ENCODE assay signal across 9 cellular contexts in genomic region chr1:206555473-206555935, GRCh38. TPM values are rescaled to one million over a fixed set of nuclear protein-coding genes. Genes with fewer than 3 reads are reported as not detected.
DNase-seq lines count a peak whose midpoint lies in the region; ATAC-seq, FAIRE-seq and TF ChIP-seq lines count a peak whose summit lies in the region.
"Had no signal": no experiment of that assay in that cellular context is flagged by ENCODE, and none has a peak within 500 bp of the region (broad histone marks: within the 10 kb centered on the region; RNA-seq: fewer than 3 reads in every experiment).

No MANE protein-coding gene starts in this region.

- peak in 1 of 2 donors; percentile 12 for TF ChIP-seq POLR2A in adrenal gland (IDR thresholded peaks at IDR 0.05)
- no peak for TF ChIP-seq POLR2A in HepG2 (IDR thresholded peaks at IDR 0.05; ENCODE audit: insufficient read depth in 1 of 2, low read depth in 2 of 2, low read length in 2 of 2)
- TF ChIP-seq POLR2A in transverse colon (IDR thresholded peaks at IDR 0.05), result no peak

- TF ChIP-seq CTCF in adrenal gland (IDR thresholded peaks at IDR 0.05), result no peak
- no peak for TF ChIP-seq CTCF in HepG2 (CRISPR knock-in tag; IDR thresholded peaks at IDR 0.05)
- no peak for TF ChIP-seq CTCF in transverse colon (IDR thresholded peaks at IDR 0.05)
- TF ChIP-seq CTCF in osteocyte (IDR thresholded peaks at IDR 0.05), result no peak

- H3K36me3 ChIP-seq in adrenal gland (replicated peaks in 1 of 2) (no peaks in the 10 kb centered on the region), HepG2 (replicated peaks in 1 of 2; ENCODE audit: control insufficient read depth in 1 of 2, insufficient read depth in 2 of 2, low read length in 2 of 2) (no peaks in the 10 kb centered on the region), transverse colon (no peaks in the 10 kb centered on the region), MG63 (no peaks in the 10 kb centered on the region)
- H3K36me3 ChIP-seq: thoracic aorta had no signal

- no peak overlapping the region for H2AFZ ChIP-seq in HepG2 (ENCODE audit: low read length)

- no peaks in the 10 kb centered on the region for H3K9me3 Mint-ChIP-seq in osteocyte (ENCODE audit: unreplicated experiment)

- H3K4me3 Mint-ChIP-seq in osteocyte (ENCODE audit: unreplicated experiment), result no peak overlapping the region

- TF ChIP-seq EP300 in HepG2 (IDR thresholded peaks at IDR 0.05; ENCODE audit: low read depth in 2 of 2, low read length in 2 of 2) (no peak), HepG2 (CRISPR knock-in tag; IDR thresholded peaks at IDR 0.05; ENCODE audit: borderline replicate concordance) (no peak), transverse colon (IDR thresholded peaks at IDR 0.05; ENCODE audit: low read depth) (no peak)

- peak; percentile 76 for DNase-seq in activated effector memory CD4-positive, alpha-beta T cell treated with anti-CD3 and anti-CD28 coated beads, Interleukin-2, amount 50 U/mL, for 16 hours
- DNase-seq in activated effector memory CD4-positive, alpha-beta T cell treated with Interleukin-2 at 50 U/mL for 16 hours, result no peak
- peak; percentile 40 to 82 (median 69) for DNase-seq in adrenal gland
- no peak for DNase-seq in HepG2 (ENCODE audit: low spot score)
- peak; percentile 31 for DNase-seq in transverse colon
- DNase-seq in MG63, result no peak
- no peak for DNase-seq in osteocyte (ENCODE audit: extremely low spot score, unreplicated experiment)

- H3K4me3 ChIP-seq in adrenal gland, result no peak overlapping the region
- peak overlapping the region in 1 of 3 experiments; percentile 24; a peak in 1 of 6 replicates for H3K4me3 ChIP-seq in HepG2 (replicated peaks in 1 of 3; ENCODE audit: insufficient read depth in 1 of 3, low read depth in 2 of 3, low read length in 3 of 3)
- H3K4me3 ChIP-seq in transverse colon, result no peak overlapping the region
- H3K4me3 ChIP-seq in MG63, result no peak overlapping the region
- H3K4me3 ChIP-seq: thoracic aorta had no signal

- peak overlapping the region; percentile 80; the same call in 1 of the 2 replicates for H3K4me2 ChIP-seq in HepG2 (ENCODE audit: low read depth, low read length)

- peaks cover 46% of the 10 kb centered on the region for H3K27me3 Mint-ChIP-seq in osteocyte (ENCODE audit: unreplicated experiment)

- ATAC-seq in HepG2 (peak; percentile 53), HG02885 (IDR thresholded peaks at IDR 0.05; ENCODE audit: poor library complexity, unreplicated experiment) (no peak)

- WGBS in adrenal gland, 4 donors, result 30 to 38% (median 37%) methylated on average over 7 to 10 of the region's 10 CpGs
- WGBS in HepG2 (ENCODE audit: low lambda C conversion rate), result 0% methylated on average over 3 of the region's 10 CpGs
- WGBS in transverse colon (ENCODE audit: low coverage in 1 of 2), 2 donors, result 44% methylated on average over 10 of the region's 10 CpGs; no CpG with 5 or more reads in 1 of the 2 donors

- peaks cover 6% of the 10 kb centered on the region for H3K4me1 Mint-ChIP-seq in osteocyte (ENCODE audit: unreplicated experiment)

- CTCF ChIA-PET in HepG2 (lab: Yijun Ruan, JAX; ENCODE audit: low intra/inter-chr PET ratio, low total read pairs), result no interaction called here

- no peak overlapping the region for H3K9ac ChIP-seq in HepG2 (ENCODE audit: insufficient read depth, low read depth, low read length)

- H4K20me1 ChIP-seq in HepG2 (ENCODE audit: insufficient read depth, low read length), result peaks cover 5% of the 10 kb centered on the region; the same call in 1 of the 2 replicates

- no peak for TF ChIP-seq RAD21 in HepG2 (CRISPR knock-in tag; IDR thresholded peaks at IDR 0.05)

- no peak overlapping the region for H3K27ac Mint-ChIP-seq in osteocyte (ENCODE audit: unreplicated experiment)

- H3K9me3 ChIP-seq in adrenal gland (replicated peaks in 1 of 3), result no peaks in the 10 kb centered on the region
- no peaks in the 10 kb centered on the region for H3K9me3 ChIP-seq in HepG2 (ENCODE audit: low read length)
- H3K9me3 ChIP-seq in transverse colon, result no peaks in the 10 kb centered on the region
- no peaks in the 10 kb centered on the region for H3K9me3 ChIP-seq in MG63
- H3K9me3 ChIP-seq: thoracic aorta had no signal

- H3K27me3 ChIP-seq in adrenal gland, result no peaks in the 10 kb centered on the region
- peaks cover 1 to 28% of the 10 kb centered on the region in 2 experiments; a peak in 4 of 5 replicates for H3K27me3 ChIP-seq in HepG2 (ENCODE audit: control insufficient read depth in 1 of 2, insufficient read depth in 2 of 2, low read length in 2 of 2)
- no peaks in the 10 kb centered on the region for H3K27me3 ChIP-seq in transverse colon
- no peaks in the 10 kb centered on the region for H3K27me3 ChIP-seq in MG63

- in situ Hi-C loops in HepG2 (cut with HindIII; ENCODE audit: extremely low pct_ligation_motif_present, low pct_unique_long_range_greater_than_20kb), result no loop called here
- in situ Hi-C loops in transverse colon (cut with MboI; ENCODE audit: low pct_ligation_motif_present in 1 of 4, low pct_unique_long_range_greater_than_20kb in 1 of 4, low sequenced_read_pairs in 3 of 4), result no loop called here

- BruUV-seq in HepG2 (replicated peaks; lab: Mats Ljungman, UMichigan), result no TSS peak

- H3K27ac ChIP-seq in adrenal gland (peak overlapping the region; percentile 36 to 90 (median 67)), HepG2 (ENCODE audit: extremely low read length, insufficient read depth, low read length) (no peak overlapping the region), transverse colon (peak overlapping the region; percentile 1 to 88 (median 52))
- H3K27ac ChIP-seq: thoracic aorta had no signal

- H3K4me1 ChIP-seq in adrenal gland (replicated peaks in 1 of 2) (peaks cover 48 to 68% of the 10 kb centered on the region in 2 donors), HepG2 (ENCODE audit: insufficient read depth, low read length) (peaks cover 45% of the 10 kb centered on the region), transverse colon (peaks cover 3 to 49% (median 21%) of the 10 kb centered on the region in 4 donors)

- intact Hi-C loops in adrenal gland (cut with DNase I) (no loop called here), HepG2 (cut with micrococcal nuclease; ENCODE audit: unreplicated experiment) (no loop called here), transverse colon (cut with DNase I; ENCODE audit: low total_unique reads) (no loop called here)

- no peaks in the 10 kb centered on the region for H3K79me2 ChIP-seq in HepG2 (ENCODE audit: insufficient read depth, low read length)

- no peaks in the 10 kb centered on the region for H3K36me3 Mint-ChIP-seq in osteocyte (ENCODE audit: unreplicated experiment)

- no peak for FAIRE-seq in HepG2 (lab: Jason Lieb, UNC)

- POLR2A ChIA-PET in HepG2 (lab: Yijun Ruan, JAX), result no interaction called here

RNA-seq across cellular contexts. Expression of gene RASSF5, which starts 48.2 kb away (rescaled TPM):
- 10 to 100 TPM; 22.8 to 57.9 (median 38.7) TPM for total RNA-seq in adrenal gland
- 10 to 100 TPM in 2 of 3 donors, 1 to 10 TPM in 1; 9.3 to 25.2 (median 10.4) TPM for polyA plus RNA-seq in adrenal gland
- 0.18 and 0.49 TPM in 2 replicates for total RNA-seq in HepG2 (2016; rRNA removed; fragmentation: Illumina TruSeq; extraction: Trizol)
- total RNA-seq in HepG2 (2016; cell fraction: cytosol; rRNA removed; fragmentation: Illumina TruSeq; extraction: Trizol; ENCODE audit: low read depth), result 0.09 TPM in 1 of 2 replicates, not detected in the other
- total RNA-seq in HepG2 (2016; cell fraction: insoluble cytoplasmic fraction; rRNA removed; fragmentation: Illumina TruSeq; extraction: Trizol), result 0.24 and 0.36 TPM in 2 replicates
- total RNA-seq in HepG2 (2016; cell fraction: membrane; rRNA removed; fragmentation: Illumina TruSeq; extraction: Trizol), result 0.14 and 0.19 TPM in 2 replicates
- total RNA-seq in HepG2 (2016; cell fraction: nucleus; rRNA removed; fragmentation: Illumina TruSeq; extraction: Trizol), result 0.22 and 0.47 TPM in 2 replicates
- polyA plus RNA-seq in HepG2 (2011; rRNA removed), result 0.40 and 0.50 TPM in 2 replicates
- 0.27 and 0.47 TPM in 2 replicates for polyA plus RNA-seq in HepG2 (2011; cell fraction: cytosol; rRNA removed)
- polyA plus RNA-seq in HepG2 (2011; cell fraction: nucleus; rRNA removed), result 0.58 and 0.66 TPM in 2 replicates
- 0.76 and 2.1 TPM in 2 replicates for polyA plus RNA-seq in HepG2 (2012)
- polyA plus RNA-seq in HepG2 (2016; cell fraction: cytosol; fragmentation: Illumina TruSeq; extraction: Trizol; ENCODE audit: low read depth), result 0.03 and 0.06 TPM in 2 replicates
- 0.21 and 0.29 TPM in 2 replicates for polyA plus RNA-seq in HepG2 (2016; cell fraction: insoluble cytoplasmic fraction; fragmentation: Illumina TruSeq; extraction: Trizol; ENCODE audit: low read depth)
- polyA plus RNA-seq in HepG2 (2016; cell fraction: membrane; fragmentation: Illumina TruSeq; extraction: Trizol; ENCODE audit: low read depth), result 0.09 and 0.11 TPM in 2 replicates
- polyA plus RNA-seq in HepG2 (2016; cell fraction: nucleus; fragmentation: Illumina TruSeq; extraction: Trizol; ENCODE audit: insufficient read depth, low read depth), result 0.43 and 0.48 TPM in 2 replicates
- 0.30 and 18.0 TPM in 2 replicates for polyA minus RNA-seq in HepG2 (2011; rRNA and poly(A)+ RNA removed; ENCODE audit: low replicate concordance)
- 0.49 and 1.3 TPM in 2 replicates for polyA minus RNA-seq in HepG2 (2011; cell fraction: cytosol; rRNA and poly(A)+ RNA removed)
- 0.26 and 0.50 TPM in 2 replicates for polyA minus RNA-seq in HepG2 (2011; cell fraction: nucleus; rRNA and poly(A)+ RNA removed)
- total RNA-seq in transverse colon, result 10 to 100 TPM in 1 of 4 donors, 1 to 10 TPM in 3; 4.6 to 14.0 (median 7.8) TPM
- total RNA-seq in MG63 (2014; rRNA removed; shearing (Covaris generic); ENCODE audit: low replicate concordance), result 0.12 and 1.3 TPM in 2 replicates
- 0.34 TPM in 1 of 2 replicates, not detected in the other for total RNA-seq in osteocyte

RNA-seq across cellular contexts. Expression of gene EIF2D, which starts 56.8 kb away (rescaled TPM):
- total RNA-seq in adrenal gland (10 to 100 TPM; 31.6 to 73.1 (median 52.2) TPM), HepG2 (2016; rRNA removed; fragmentation: Illumina TruSeq; extraction: Trizol) (45.1 and 47.5 TPM in 2 replicates), transverse colon (10 to 100 TPM; 20.9 to 57.3 (median 39.5) TPM), osteocyte (53.2 and 56.8 TPM in 2 replicates)
- polyA plus RNA-seq in adrenal gland (10 to 100 TPM; 39.5 to 95.4 (median 78.6) TPM), HepG2 (2011; rRNA removed) (61.1 and 64.9 TPM in 2 replicates)
- total RNA-seq in HepG2 (2016; cell fraction: cytosol; rRNA removed; fragmentation: Illumina TruSeq; extraction: Trizol; ENCODE audit: low read depth), result 43.1 and 44.2 TPM in 2 replicates
- total RNA-seq in HepG2 (2016; cell fraction: insoluble cytoplasmic fraction; rRNA removed; fragmentation: Illumina TruSeq; extraction: Trizol), result 44.4 and 45.6 TPM in 2 replicates
- total RNA-seq in HepG2 (2016; cell fraction: membrane; rRNA removed; fragmentation: Illumina TruSeq; extraction: Trizol), result 66.4 and 71.1 TPM in 2 replicates
- total RNA-seq in HepG2 (2016; cell fraction: nucleus; rRNA removed; fragmentation: Illumina TruSeq; extraction: Trizol), result 33.0 and 33.9 TPM in 2 replicates
- polyA plus RNA-seq in HepG2 (2011; cell fraction: cytosol; rRNA removed), result 57.5 and 59.2 TPM in 2 replicates
- 50.4 and 55.0 TPM in 2 replicates for polyA plus RNA-seq in HepG2 (2011; cell fraction: nucleus; rRNA removed)
- 35.2 and 37.1 TPM in 2 replicates for polyA plus RNA-seq in HepG2 (2012)
- 51.1 and 52.3 TPM in 2 replicates for polyA plus RNA-seq in HepG2 (2016; cell fraction: cytosol; fragmentation: Illumina TruSeq; extraction: Trizol; ENCODE audit: low read depth)
- 56.4 and 58.1 TPM in 2 replicates for polyA plus RNA-seq in HepG2 (2016; cell fraction: insoluble cytoplasmic fraction; fragmentation: Illumina TruSeq; extraction: Trizol; ENCODE audit: low read depth)
- polyA plus RNA-seq in HepG2 (2016; cell fraction: membrane; fragmentation: Illumina TruSeq; extraction: Trizol; ENCODE audit: low read depth), result 76.1 and 77.6 TPM in 2 replicates
- 56.2 and 57.6 TPM in 2 replicates for polyA plus RNA-seq in HepG2 (2016; cell fraction: nucleus; fragmentation: Illumina TruSeq; extraction: Trizol; ENCODE audit: insufficient read depth, low read depth)
- 48.8 and 93.5 TPM in 2 replicates for polyA minus RNA-seq in HepG2 (2011; rRNA and poly(A)+ RNA removed; ENCODE audit: low replicate concordance)
- polyA minus RNA-seq in HepG2 (2011; cell fraction: cytosol; rRNA and poly(A)+ RNA removed), result 21.5 and 22.3 TPM in 2 replicates
- 31.9 and 36.3 TPM in 2 replicates for polyA minus RNA-seq in HepG2 (2011; cell fraction: nucleus; rRNA and poly(A)+ RNA removed)
- total RNA-seq in MG63 (2014; rRNA removed; shearing (Covaris generic); ENCODE audit: low replicate concordance), result 72.1 and 75.8 TPM in 2 replicates

Comparison
In these comparisons a context has a peak if more than half of its experiments do, and no peak if none do; other contexts are left out.
1. DNase-seq: peak in activated effector memory CD4-positive, alpha-beta T cell treated with anti-CD3 and anti-CD28 coated beads, Interleukin-2, amount 50 U/mL, for 16 hours (single experiment), adrenal gland (7 of 7) and transverse colon (single experiment); none in activated effector memory CD4-positive, alpha-beta T cell treated with Interleukin-2 at 50 U/mL for 16 hours (single experiment), HepG2 (single experiment), MG63 (single experiment) and osteocyte (single experiment).